ENCODE assay signal across 14 cellular contexts in genomic region chr3:37985637-37986320, GRCh38. TPM values are rescaled to one million over a fixed set of nuclear protein-coding genes. Genes with fewer than 3 reads are reported as not detected.
DNase-seq lines count a peak whose midpoint lies in the region; ATAC-seq, FAIRE-seq and TF ChIP-seq lines count a peak whose summit lies in the region.
"Had no signal": no experiment of that assay in that cellular context is flagged by ENCODE, and none has a peak within 500 bp of the region (broad histone marks: within the 10 kb centered on the region; RNA-seq: fewer than 3 reads in every experiment).

No MANE protein-coding gene starts in this region.

- BruUV-seq in Calu3 (replicated peaks; lab: Mats Ljungman, UMichigan) (no TSS peak), K562 (replicated peaks; lab: Mats Ljungman, UMichigan) (no TSS peak)

- peak overlapping the region; percentile 11 for H3K27ac Mint-ChIP-seq in Calu3 (ENCODE audit: unreplicated experiment)
- H3K27ac Mint-ChIP-seq: activated B cell treated with CpG ODN at 0.5 μM for 24 hours; B cell; mesothelial cell of epicardium; stimulated activated naive B cell treated with anti-CD40 and anti-IgM and Interleukin-4, amounts not matched to agents 10 μg/mL and 1 μg/mL and 100 μg/mL, for 72 hours had no signal

- peaks cover 52% of the 10 kb centered on the region for H3K4me1 Mint-ChIP-seq in Calu3 (ENCODE audit: low read depth, unreplicated experiment)
- H3K4me1 Mint-ChIP-seq: activated B cell treated with CpG ODN at 0.5 μM for 24 hours; B cell; stimulated activated naive B cell treated with anti-CD40 and anti-IgM and Interleukin-4, amounts not matched to agents 10 μg/mL and 1 μg/mL and 100 μg/mL, for 72 hours had no signal

- H3K9me3 Mint-ChIP-seq in Calu3 (ENCODE audit: low read depth, unreplicated experiment) = no peaks in the 10 kb centered on the region
- H3K9me3 Mint-ChIP-seq: activated B cell treated with CpG ODN at 0.5 μM for 24 hours; mesothelial cell of epicardium; stimulated activated naive B cell treated with anti-CD40 and anti-IgM and Interleukin-4, amounts not matched to agents 10 μg/mL and 1 μg/mL and 100 μg/mL, for 72 hours had no signal

- no peaks in the 10 kb centered on the region for H3K9me3 ChIP-seq in K562 (replicated peaks; ENCODE audit: control insufficient read depth, insufficient read depth, low read depth, low read length)
- H3K9me3 ChIP-seq in heart right ventricle = no peaks in the 10 kb centered on the region

- TF ChIP-seq POLR2A in K562 (conservative IDR thresholded peaks at IDR 0.05) = no peak

- H3K4me1 ChIP-seq in K562 (replicated peaks in 1 of 2; ENCODE audit: control insufficient read depth in 2 of 2, insufficient read depth in 2 of 2, low read length in 2 of 2) = peaks cover 45% of the 10 kb centered on the region in 2 experiments
- H3K4me1 ChIP-seq in heart right ventricle = peaks cover 0 to 24% (median 8%) of the 10 kb centered on the region in 9 donors

- no peaks in the 10 kb centered on the region for H3K79me2 ChIP-seq in K562 (ENCODE audit: control insufficient read depth, insufficient read depth, low read length)

- in situ Hi-C loops in K562 (cut with MboI) = no loop called here
- in situ Hi-C loops in ACHN (cut with HindIII; ENCODE audit: low pct_ligation_motif_present, low pct_unique_long_range_greater_than_20kb, low sequenced_read_pairs) = no loop called here

- H3K9ac ChIP-seq in K562 (ENCODE audit: insufficient read depth in 1 of 2, low read depth in 2 of 2, low read length in 2 of 2) = peak overlapping the region in 1 of 2 experiments; percentile 78; a peak in 1 of 4 replicates

- TF ChIP-seq CTCF in Calu3 (IDR thresholded peaks at IDR 0.05; ENCODE audit: unreplicated experiment) (no peak), K562 (IDR thresholded peaks at IDR 0.05 in 2 of 3, conservative IDR thresholded peaks at IDR 0.05 in 1 of 3; ENCODE audit: insufficient read depth in 2 of 3, low read depth in 1 of 3, low read length in 3 of 3) (peak; percentile 32 to 41 (median 39); a peak in 5 of 6 replicates), heart right ventricle (IDR thresholded peaks at IDR 0.05) (peak in 3 of 9 donors; percentile 11 to 19 (median 16))

- FAIRE-seq in K562 (lab: Jason Lieb, UNC) = no peak

- WGBS in K562 (ENCODE audit: insufficient coverage, low coverage, missing lambda C conversion rate) = 53% methylated on average over 8 of the region's 8 CpGs
- WGBS in heart right ventricle, 2 donors = 68 to 73% methylated on average over 8 of the region's 8 CpGs

- CTCF ChIA-PET in Calu3 (lab: Charles Lee) = interaction anchor here (0.6 to 1.9 kb wide), 2 partner anchors 11 to 49 kb away, joined by 4 to 6 read pairs; no protein-coding TSS in a partner anchor
- CTCF ChIA-PET in K562 (lab: Yijun Ruan, JAX; ENCODE audit: low intra/inter-chr PET ratio) = interaction anchor here (0.9 kb wide), 1 partner anchor 16 kb away, joined by 3 read pairs; no protein-coding TSS in a partner anchor

- peaks cover 30% of the 10 kb centered on the region for H3K36me3 Mint-ChIP-seq in Calu3 (ENCODE audit: insufficient read depth, unreplicated experiment)
- H3K36me3 Mint-ChIP-seq: stimulated activated naive B cell treated with anti-CD40 and anti-IgM and Interleukin-4, amounts not matched to agents 10 μg/mL and 1 μg/mL and 100 μg/mL, for 72 hours had no signal

- POLR2A ChIA-PET in K562 (lab: Yijun Ruan, JAX) = interaction anchor here (0.5 to 2.0 kb wide), 8 partner anchors 8 to 340 kb away, joined by 3 to 9 read pairs (median 4); no protein-coding TSS in a partner anchor

- no peaks in the 10 kb centered on the region for H3K27me3 Mint-ChIP-seq in Calu3 (ENCODE audit: unreplicated experiment)
- H3K27me3 Mint-ChIP-seq: activated B cell treated with CpG ODN at 0.5 μM for 24 hours; stimulated activated naive B cell treated with anti-CD40 and anti-IgM and Interleukin-4, amounts not matched to agents 10 μg/mL and 1 μg/mL and 100 μg/mL, for 72 hours had no signal

- H3K4me2 ChIP-seq in K562 (ENCODE audit: insufficient read depth, low read length) = no peak overlapping the region

- intact Hi-C loops in Calu3 (cut with micrococcal nuclease; ENCODE audit: unreplicated experiment) (no loop called here), K562 (cut with micrococcal nuclease) (no loop called here), heart right ventricle (cut with DNase I) (no loop called here)

- no peak overlapping the region for H3K4me3 ChIP-seq in K562
- no peak overlapping the region for H3K4me3 ChIP-seq in heart right ventricle

- peak in 1 of 2 experiments; percentile 5; a peak in 1 of 4 replicates for TF ChIP-seq RAD21 in K562 (CRISPR knock-in tag; conservative IDR thresholded peaks at IDR 0.05 in 1 of 2, IDR thresholded peaks at IDR 0.05 in 1 of 2)

- no peak overlapping the region for H3K4me3 Mint-ChIP-seq in Calu3 (ENCODE audit: low read depth, unreplicated experiment)
- H3K4me3 Mint-ChIP-seq: activated B cell treated with CpG ODN at 0.5 μM for 24 hours; B cell; mesothelial cell of epicardium; stimulated activated naive B cell treated with anti-CD40 and anti-IgM and Interleukin-4, amounts not matched to agents 10 μg/mL and 1 μg/mL and 100 μg/mL, for 72 hours had no signal

- ATAC-seq in K562 = peak; percentile 4; the same call in 1 of the 3 replicates
- ATAC-seq in heart right ventricle = peak; percentile 46 to 79 (median 69)
- ATAC-seq: stimulated activated naive B cell treated with anti-CD40 and anti-IgM and Interleukin-4, amounts not matched to agents 10 μg/mL and 1 μg/mL and 100 μg/mL, for 72 hours had no signal

- H3K27ac ChIP-seq in K562 (ENCODE audit: extremely low read depth, low read depth, low read length) = no peak overlapping the region; the same call in 2 of the 3 replicates
- H3K27ac ChIP-seq in heart right ventricle = peak overlapping the region in 4 of 10 donors; percentile 22 to 51 (median 46)

- DNase-seq in Calu3 (no peak), K562 (ENCODE audit: extremely low read depth in 1 of 4, low spot score in 3 of 4) (no peak), heart right ventricle (peak in 1 of 2 donors; percentile 42), occipital lobe (lab: John Stamatoyannopoulos, UW) (peak; percentile 38), H4 (ENCODE audit: low spot score) (no peak), globus pallidus (ENCODE audit: low spot score) (no peak), ACHN (no peak), HPDE6-E6E7 (ENCODE audit: extremely low spot score) (no peak)
- DNase-seq: activated B cell treated with CpG ODN at 0.5 μM for 24 hours; NCI-H446; stimulated activated naive B cell treated with anti-CD40 and anti-IgM and Interleukin-4, amounts not matched to agents 10 μg/mL and 1 μg/mL and 100 μg/mL, for 72 hours had no signal

- H3K36me3 ChIP-seq in K562 (ENCODE audit: control insufficient read depth, insufficient read depth, low read length) (no peaks in the 10 kb centered on the region), heart right ventricle (peaks cover 0 to 40% (median 10%) of the 10 kb centered on the region in 9 donors)

- H3K27me3 ChIP-seq in K562 (ENCODE audit: control insufficient read depth in 2 of 2, insufficient read depth in 2 of 2, low read length in 2 of 2) (no peaks in the 10 kb centered on the region), heart right ventricle (no peaks in the 10 kb centered on the region)

- H4K20me1 ChIP-seq in K562 (replicated peaks; ENCODE audit: control insufficient read depth, insufficient read depth, low read length) = no peaks in the 10 kb centered on the region

- TF ChIP-seq EP300 in K562 (IDR thresholded peaks at IDR 0.05; ENCODE audit: low read length) = no peak

- H2AFZ ChIP-seq in K562 (ENCODE audit: low read depth, low read length) = peak overlapping the region; percentile 45

- no peaks in the 10 kb centered on the region for H3K9me1 ChIP-seq in K562 (ENCODE audit: control insufficient read depth, insufficient read depth, low read length)

RNA-seq across cellular contexts. Expression of gene VILL, which starts 4.8 kb away (rescaled TPM):
- total RNA-seq in Calu3 (2022) (52.6 and 86.8 TPM in 2 replicates), K562 (2014; rRNA removed) (12.6 and 17.4 TPM in 2 replicates), K562 (2014; rRNA removed; fragmentation: Illumina TruSeq; extraction: Trizol) (3.3 and 4.3 TPM in 2 replicates), K562 (2015; rRNA removed; fragmentation: Illumina TruSeq; extraction: Trizol) (8.8 and 9.2 TPM in 2 replicates), K562 (2021) (12.4 and 13.4 TPM in 2 replicates), heart right ventricle (1 to 10 TPM; 1.2 to 3.7 (median 2.1) TPM), occipital lobe (13.6 TPM)
- 21.1 and 67.2 TPM in 2 replicates for total RNA-seq in K562 (2011; cell fraction: chromatin; rRNA removed; ENCODE audit: low replicate concordance)
- 38.7 and 48.8 TPM in 2 replicates for total RNA-seq in K562 (2011; cell fraction: nucleolus; rRNA removed)
- 25.6 and 29.8 TPM in 2 replicates for total RNA-seq in K562 (2011; cell fraction: nucleoplasm; rRNA removed)
- polyA plus RNA-seq in K562 (2011; rRNA removed) (7.7 and 10.6 TPM in 2 replicates), K562 (2014; fragmentation: Illumina TruSeq; extraction: Trizol) (8.7 and 9.8 TPM in 2 replicates), K562 (2014; fragmentation: Nextera tagmentation; extraction: Ambion mirVana) (under 1 TPM; 0.11 to 0.49 TPM), K562 (2014; rRNA removed) (16.0 and 18.1 TPM in 2 replicates), heart right ventricle (1 to 10 TPM; 4.8 to 6.4 TPM)
- polyA plus RNA-seq in K562 (2011; cell fraction: cytosol; rRNA removed) = 9.8 and 17.0 TPM in 2 replicates
- polyA plus RNA-seq in K562 (2011; cell fraction: nucleus; rRNA removed) = 51.3 and 85.1 TPM in 2 replicates
- 10.0 and 15.4 TPM in 2 replicates for polyA plus RNA-seq in K562 (2012)
- 10.8 and 11.9 TPM in 2 replicates for polyA minus RNA-seq in K562 (2011; rRNA and poly(A)+ RNA removed)
- polyA minus RNA-seq in K562 (2011; cell fraction: cytosol; rRNA and poly(A)+ RNA removed) = 2.6 and 4.9 TPM in 2 replicates
- polyA minus RNA-seq in K562 (2011; cell fraction: nucleus; rRNA and poly(A)+ RNA removed) = 32.0 and 33.5 TPM in 2 replicates
- total RNA-seq in H4 (2014; rRNA removed; shearing (Covaris generic)) = not detected in 2 replicates

RNA-seq across cellular contexts. Expression of gene PLCD1, which starts 43.7 kb away (rescaled TPM):
- 7.8 and 9.8 TPM in 2 replicates for total RNA-seq in Calu3 (2022)
- total RNA-seq in K562 (2011; cell fraction: chromatin; rRNA removed; ENCODE audit: low replicate concordance) = 283 and 655 TPM in 2 replicates
- 463 and 540 TPM in 2 replicates for total RNA-seq in K562 (2011; cell fraction: nucleolus; rRNA removed)
- total RNA-seq in K562 (2011; cell fraction: nucleoplasm; rRNA removed) = 244 and 351 TPM in 2 replicates
- 152 and 190 TPM in 2 replicates for total RNA-seq in K562 (2014; rRNA removed)
- total RNA-seq in K562 (2014; rRNA removed; fragmentation: Illumina TruSeq; extraction: Trizol) = 60.7 and 88.3 TPM in 2 replicates
- total RNA-seq in K562 (2015; rRNA removed; fragmentation: Illumina TruSeq; extraction: Trizol) = 47.5 and 50.1 TPM in 2 replicates
- 149 and 161 TPM in 2 replicates for total RNA-seq in K562 (2021)
- polyA plus RNA-seq in K562 (2011; rRNA removed) = 209 and 284 TPM in 2 replicates
- 214 and 249 TPM in 2 replicates for polyA plus RNA-seq in K562 (2011; cell fraction: cytosol; rRNA removed)
- polyA plus RNA-seq in K562 (2011; cell fraction: nucleus; rRNA removed) = 1,089 and 1,150 TPM in 2 replicates
- 67.9 and 83.7 TPM in 2 replicates for polyA plus RNA-seq in K562 (2012)
- 135 and 145 TPM in 2 replicates for polyA plus RNA-seq in K562 (2014; fragmentation: Illumina TruSeq; extraction: Trizol)
- 10 to 100 TPM in 1 of 2 experiments, 1 to 10 TPM in 1; 5.4 to 11.0 TPM for polyA plus RNA-seq in K562 (2014; fragmentation: Nextera tagmentation; extraction: Ambion mirVana)
- polyA plus RNA-seq in K562 (2014; rRNA removed) = 116 and 140 TPM in 2 replicates
- polyA minus RNA-seq in K562 (2011; rRNA and poly(A)+ RNA removed) = 191 and 192 TPM in 2 replicates
- polyA minus RNA-seq in K562 (2011; cell fraction: cytosol; rRNA and poly(A)+ RNA removed) = 144 and 183 TPM in 2 replicates
- polyA minus RNA-seq in K562 (2011; cell fraction: nucleus; rRNA and poly(A)+ RNA removed) = 158 and 240 TPM in 2 replicates
- 10 to 100 TPM in 6 of 10 donors, 1 to 10 TPM in 4; 6.3 to 17.7 (median 10.1) TPM for total RNA-seq in heart right ventricle
- polyA plus RNA-seq in heart right ventricle = 10 to 100 TPM; 13.0 to 20.0 TPM
- total RNA-seq in occipital lobe = 4.4 TPM
- 2.7 and 7.6 TPM in 2 replicates for total RNA-seq in H4 (2014; rRNA removed; shearing (Covaris generic))

RNA-seq across cellular contexts. Expression of gene DLEC1, which starts 53.2 kb away (rescaled TPM):
- total RNA-seq in Calu3 (2022) = 0.28 and 0.78 TPM in 2 replicates
- 0.12 TPM in 1 of 2 replicates, not detected in the other for total RNA-seq in K562 (2011; cell fraction: chromatin; rRNA removed; ENCODE audit: low replicate concordance)
- total RNA-seq in K562 (2011; cell fraction: nucleolus; rRNA removed) = not detected in 2 replicates
- total RNA-seq in K562 (2011; cell fraction: nucleoplasm; rRNA removed) = not detected in 2 replicates
- not detected in 2 replicates for total RNA-seq in K562 (2014; rRNA removed)
- total RNA-seq in K562 (2014; rRNA removed; fragmentation: Illumina TruSeq; extraction: Trizol) = not detected in 2 replicates
- total RNA-seq in K562 (2015; rRNA removed; fragmentation: Illumina TruSeq; extraction: Trizol) = not detected in 2 replicates
- 0.02 TPM in 1 of 2 replicates, not detected in the other for total RNA-seq in K562 (2021)
- not detected in 2 replicates for polyA plus RNA-seq in K562 (2011; rRNA removed)
- 0.01 TPM in 1 of 2 replicates, not detected in the other for polyA plus RNA-seq in K562 (2011; cell fraction: cytosol; rRNA removed)
- polyA plus RNA-seq in K562 (2011; cell fraction: nucleus; rRNA removed) = 0.06 and 0.18 TPM in 2 replicates
- 0.10 and 0.18 TPM in 2 replicates for polyA plus RNA-seq in K562 (2012)
- polyA plus RNA-seq in K562 (2014; fragmentation: Illumina TruSeq; extraction: Trizol) = not detected in 2 replicates
- under 1 TPM; 0.07 to 0.08 TPM for polyA plus RNA-seq in K562 (2014; fragmentation: Nextera tagmentation; extraction: Ambion mirVana)
- polyA plus RNA-seq in K562 (2014; rRNA removed) = not detected in 2 replicates
- not detected in 2 replicates for polyA minus RNA-seq in K562 (2011; rRNA and poly(A)+ RNA removed)
- not detected in 2 replicates for polyA minus RNA-seq in K562 (2011; cell fraction: cytosol; rRNA and poly(A)+ RNA removed)
- polyA minus RNA-seq in K562 (2011; cell fraction: nucleus; rRNA and poly(A)+ RNA removed) = not detected in 2 replicates
- total RNA-seq in heart right ventricle = under 1 TPM in 6 of 10 donors, not detected in 4; 0.09 to 0.42 (median 0.30) TPM
- under 1 TPM; 0.13 to 0.66 TPM for polyA plus RNA-seq in heart right ventricle
- 0.78 TPM for total RNA-seq in occipital lobe
- 0.10 TPM in 1 of 2 replicates, not detected in the other for total RNA-seq in H4 (2014; rRNA removed; shearing (Covaris generic))
- total RNA-seq: LHCN-M2 had no signal
